13 cellular contexts compared by ENCODE assay signal in the genomic region with DNA sequence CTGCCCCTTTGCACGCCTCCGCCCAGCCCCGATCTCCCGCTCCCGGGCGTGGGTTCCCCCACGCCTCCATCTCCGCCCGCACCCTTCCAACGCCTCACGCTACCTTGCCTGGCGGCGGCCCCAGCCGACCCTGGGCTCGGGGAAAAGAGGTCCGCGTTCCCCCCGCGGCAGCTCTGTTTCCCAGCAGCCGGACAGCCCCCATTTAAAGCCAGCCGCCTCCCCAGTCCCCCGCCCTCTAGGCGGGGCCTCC. TPM values are rescaled to one million over a fixed set of nuclear protein-coding genes. Genes with fewer than 3 reads are reported as not detected.
A peak's percentile ranks its signal among the peaks of the same experiment; 100 is the strongest.
DNase-seq lines count a peak whose midpoint lies in the region; ATAC-seq and TF ChIP-seq lines count a peak whose summit lies in the region.
"Had no signal": no experiment of that assay in that cellular context is flagged by ENCODE, and none has a peak within 500 bp of the region (broad histone marks: within the 10 kb centered on the region; RNA-seq: fewer than 3 reads in every experiment).

A gene with protein sequence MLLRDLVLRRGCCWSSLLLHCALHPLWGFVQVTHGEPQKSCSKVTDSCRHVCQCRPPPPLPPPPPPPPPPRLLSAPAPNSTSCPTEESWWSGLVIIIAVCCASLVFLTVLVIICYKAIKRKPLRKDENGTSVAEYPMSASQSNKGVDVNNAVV (minus strand): TSS at position 179 of the 250 bp plus-strand sequence. CDS start 767 bp downstream, outside the sequence.

- H3K9ac ChIP-seq in SK-N-SH: no peak within 1 kb of the TSS
- no peak within 1 kb of the TSS for H3K9ac ChIP-seq in trophoblast cell (ENCODE audit: low read length)

- H4K8ac ChIP-seq in trophoblast cell (ENCODE audit: low read depth, low read length): no peak within 1 kb of the TSS

- no peaks in the 10 kb centered on the region for H3K36me3 Mint-ChIP-seq in activated naive CD4-positive, alpha-beta T cell treated with anti-CD3 and anti-CD28 coated beads for 36 hours (ENCODE audit: low read depth)
- H3K36me3 Mint-ChIP-seq: memory B cell had no signal

- H4K91ac ChIP-seq in trophoblast cell (ENCODE audit: low read depth, low read length): no peak within 1 kb of the TSS

- no peaks in the 10 kb centered on the region for H3K9me2 ChIP-seq in SK-N-SH

- H3K27ac ChIP-seq in ACC112 (ENCODE audit: low read depth, low read length) (no peak within 1 kb of the TSS), SK-N-SH (ENCODE audit: low read depth in 2 of 2, low read length in 1 of 2) (peak within 1 kb of the TSS in 1 of 2 experiments; percentile 91; a peak in 2 of 4 replicates), trophoblast cell (ENCODE audit: low read depth, low read length) (no peak within 1 kb of the TSS)

- no peak within 1 kb of the TSS for H2AFZ ChIP-seq in ACC112 (ENCODE audit: low read length, unreplicated experiment)
- no peak within 1 kb of the TSS for H2AFZ ChIP-seq in SK-N-SH (ENCODE audit: low read depth)
- H2AFZ ChIP-seq in trophoblast cell (ENCODE audit: insufficient read depth, low read length, poor library complexity): peak within 1 kb of the TSS; percentile 10

- no peak for TF ChIP-seq EP300 in SK-N-SH (IDR thresholded peaks at IDR 0.05; ENCODE audit: borderline replicate concordance in 1 of 2, low read depth in 1 of 2, low read length in 1 of 2)

- no peaks in the 10 kb centered on the region for H4K20me1 ChIP-seq in SK-N-SH (ENCODE audit: insufficient read depth)

- H3K27me3 ChIP-seq in ACC112 (ENCODE audit: insufficient read depth, low read length) (peaks cover 35% of the 10 kb centered on the region), SK-N-SH (ENCODE audit: insufficient read depth) (no peaks in the 10 kb centered on the region), trophoblast cell (ENCODE audit: insufficient read depth, low read length) (peaks cover 28% of the 10 kb centered on the region)

- no peak within 1 kb of the TSS for H3K27ac Mint-ChIP-seq in activated naive CD4-positive, alpha-beta T cell treated with anti-CD3 and anti-CD28 coated beads for 36 hours
- H3K27ac Mint-ChIP-seq: activated CD4-positive, alpha-beta T cell treated with anti-CD3 and anti-CD28 coated beads, Interleukin-2, amount 10 ng/mL, durations not matched to agents 24 days and 14 days; memory B cell had no signal

- H3K18ac ChIP-seq in trophoblast cell (ENCODE audit: low read length): no peak within 1 kb of the TSS

- no peak within 1 kb of the TSS for H2BK5ac ChIP-seq in trophoblast cell (ENCODE audit: low read depth, low read length, poor library complexity)

- no peaks in the 10 kb centered on the region for H3F3A ChIP-seq in SK-N-SH (replicated peaks; ENCODE audit: insufficient read depth)

- no peak for DNase-seq in SK-N-SH
- no peak for DNase-seq in left ventricle myocardium superior
- DNase-seq in trophoblast cell: no peak
- no peak for DNase-seq in activated naive CD4-positive, alpha-beta T cell treated with anti-CD3 and anti-CD28 coated beads for 36 hours
- DNase-seq in iPS-NIHi11 (ENCODE audit: low spot score): no peak
- DNase-seq in HuH-7.5 (ENCODE audit: low spot score): no peak
- no peak for DNase-seq in HCEC 1CT
- DNase-seq: activated CD4-positive, alpha-beta T cell treated with anti-CD3 and anti-CD28 coated beads, Interleukin-2, amount 10 ng/mL, durations not matched to agents 24 days and 14 days; cortex of kidney had no signal

- no peak for TF ChIP-seq RAD21 in SK-N-SH (IDR thresholded peaks at IDR 0.05; ENCODE audit: low read length)

- no peak within 1 kb of the TSS for H2BK12ac ChIP-seq in trophoblast cell (ENCODE audit: low read length)

- H3K36me3 ChIP-seq in ACC112 (ENCODE audit: insufficient read depth, low read length) (no peaks in the 10 kb centered on the region), SK-N-SH (replicated peaks in 1 of 2; ENCODE audit: control insufficient read depth in 1 of 2, insufficient read depth in 2 of 2, low read length in 1 of 2) (no peaks in the 10 kb centered on the region), trophoblast cell (ENCODE audit: control insufficient read depth in 1 of 2, insufficient read depth in 2 of 2, low read length in 2 of 2) (no peaks in the 10 kb centered on the region)

- no peak within 1 kb of the TSS for H3K4me3 Mint-ChIP-seq in activated naive CD4-positive, alpha-beta T cell treated with anti-CD3 and anti-CD28 coated beads for 36 hours
- H3K4me3 Mint-ChIP-seq: activated CD4-positive, alpha-beta T cell treated with anti-CD3 and anti-CD28 coated beads, Interleukin-2, amount 10 ng/mL, durations not matched to agents 24 days and 14 days; memory B cell had no signal

- H3K4ac ChIP-seq in trophoblast cell (ENCODE audit: low read depth, low read length): no peak within 1 kb of the TSS

- no peaks in the 10 kb centered on the region for H3K4me1 ChIP-seq in ACC112 (ENCODE audit: control insufficient read depth, insufficient read depth, low read length, unreplicated experiment)
- peaks cover 0 to 55% of the 10 kb centered on the region in 2 experiments; a peak in 2 of 4 replicates for H3K4me1 ChIP-seq in SK-N-SH (ENCODE audit: control insufficient read depth in 1 of 2, insufficient read depth in 2 of 2, low read depth in 1 of 2, low read length in 1 of 2)
- H3K4me1 ChIP-seq in trophoblast cell (ENCODE audit: control insufficient read depth in 1 of 2, insufficient read depth in 2 of 2, low read length in 2 of 2): peaks cover 0 to 7% of the 10 kb centered on the region in 2 experiments

- peak within 1 kb of the TSS; percentile 56; the same call in 1 of the 2 replicates for H3K4me3 ChIP-seq in ACC112 (ENCODE audit: low read depth, low read length)
- H3K4me3 ChIP-seq in SK-N-SH (ENCODE audit: low read depth in 2 of 2, low read length in 1 of 2): peak within 1 kb of the TSS in 1 of 2 experiments; percentile 48; a peak in 2 of 4 replicates
- H3K4me3 ChIP-seq in trophoblast cell (ENCODE audit: low read depth, low read length): peak within 1 kb of the TSS; percentile 66
- H3K4me3 ChIP-seq: K562 had no signal

- H3K9me3 ChIP-seq in SK-N-SH: no peaks in the 10 kb centered on the region
- no peaks in the 10 kb centered on the region for H3K9me3 ChIP-seq in trophoblast cell (ENCODE audit: insufficient read depth, low read depth, low read length)

- no peak within 1 kb of the TSS for H3K23ac ChIP-seq in trophoblast cell (ENCODE audit: low read length)

- no peaks in the 10 kb centered on the region for H3K9me3 Mint-ChIP-seq in activated naive CD4-positive, alpha-beta T cell treated with anti-CD3 and anti-CD28 coated beads for 36 hours
- H3K9me3 Mint-ChIP-seq: activated CD4-positive, alpha-beta T cell treated with anti-CD3 and anti-CD28 coated beads, Interleukin-2, amount 10 ng/mL, durations not matched to agents 24 days and 14 days; memory B cell had no signal

- H3K14ac ChIP-seq in trophoblast cell (ENCODE audit: low read length): no peak within 1 kb of the TSS

- no peak for TF ChIP-seq CTCF in SK-N-SH (IDR thresholded peaks at IDR 0.05)

- no peak within 1 kb of the TSS for H2BK120ac ChIP-seq in trophoblast cell (ENCODE audit: insufficient read depth, low read length, poor library complexity)

- H3K4me1 Mint-ChIP-seq in activated naive CD4-positive, alpha-beta T cell treated with anti-CD3 and anti-CD28 coated beads for 36 hours (ENCODE audit: low read depth): peaks cover 10% of the 10 kb centered on the region

- H3K79me1 ChIP-seq in trophoblast cell (ENCODE audit: low read length): no peaks in the 10 kb centered on the region

- H4K12ac ChIP-seq in trophoblast cell (ENCODE audit: low read depth, low read length): no peak within 1 kb of the TSS

- ATAC-seq in left ventricle myocardium superior: peak; percentile 29
- ATAC-seq: K562 had no signal

- WGBS in SK-N-SH (ENCODE audit: low lambda C conversion rate): 5% methylated on average over 10 of the region's 23 CpGs
- WGBS in trophoblast cell (ENCODE audit: extremely low coverage, insufficient coverage, insufficient read length): no CpG with 5 or more reads among the region's 23 CpGs

- H3K79me2 ChIP-seq in ACC112 (ENCODE audit: control insufficient read depth, insufficient read depth, low read length, unreplicated experiment) (no peaks in the 10 kb centered on the region), SK-N-SH (ENCODE audit: insufficient read depth) (no peaks in the 10 kb centered on the region), trophoblast cell (ENCODE audit: control insufficient read depth, insufficient read depth, low read length, poor library complexity) (no peaks in the 10 kb centered on the region)

- POLR2A ChIA-PET in SK-N-SH (lab: Yijun Ruan, JAX): interaction anchor here (0.5 to 2.8 kb wide), 8 partner anchors 15 to 332 kb away, joined by 3 to 14 read pairs (median 3); no protein-coding TSS in a partner anchor

- H3K27me3 Mint-ChIP-seq in activated naive CD4-positive, alpha-beta T cell treated with anti-CD3 and anti-CD28 coated beads for 36 hours (ENCODE audit: low read depth): peaks cover 55% of the 10 kb centered on the region

- no peak within 1 kb of the TSS for H2AK5ac ChIP-seq in trophoblast cell (ENCODE audit: low read length)

- intact Hi-C loops in left ventricle myocardium superior (cut with micrococcal nuclease): no loop called here
- intact Hi-C loops in activated naive CD4-positive, alpha-beta T cell treated with anti-CD3 and anti-CD28 coated beads for 36 hours (cut with micrococcal nuclease): no loop called here

- no peak within 1 kb of the TSS for H3K4me2 ChIP-seq in SK-N-SH
- peak within 1 kb of the TSS; percentile 94 for H3K4me2 ChIP-seq in trophoblast cell (ENCODE audit: low read length)

- CTCF ChIA-PET in SK-N-SH (lab: Yijun Ruan, JAX): interaction anchor here (0.7 to 9.6 kb wide), 25 partner anchors 8 to 134 kb away, joined by 3 to 127 read pairs (median 4); no protein-coding TSS in a partner anchor
- CTCF ChIA-PET in activated naive CD4-positive, alpha-beta T cell treated with anti-CD3 and anti-CD28 coated beads for 36 hours (lab: Charles Lee): interaction anchor here (0.6 kb wide), 1 partner anchor 763 kb away, joined by 3 read pairs; no protein-coding TSS in a partner anchor

TF ChIP-seq in SK-N-SH, 30 proteins besides CTCF, POLR2A, EP300 and RAD21:
- 0 out of 2 replicates have a peak, but pooled peaks have one; percentile 2 for TF ChIP-seq MXI1 (IDR thresholded peaks at IDR 0.05; ENCODE audit: low read depth, low read length)
- no peak for TF ChIP-seq PBX3 (IDR thresholded peaks at IDR 0.05)

RNA-seq across cellular contexts. Expression of the gene that starts here (rescaled TPM):
- polyA plus RNA-seq in SK-N-SH (2012; rRNA removed): 0.18 and 0.24 TPM in 2 replicates
- polyA plus RNA-seq in SK-N-SH (2012; cell fraction: cytosol; rRNA removed): 0.23 and 0.49 TPM in 2 replicates
- 0.15 and 0.56 TPM in 2 replicates for polyA plus RNA-seq in SK-N-SH (2012; cell fraction: nucleus; rRNA removed)
- total RNA-seq in left ventricle myocardium superior: 7.9 TPM
- polyA plus RNA-seq in trophoblast cell (2013): 0.18 and 0.21 TPM in 2 replicates
- total RNA-seq in activated naive CD4-positive, alpha-beta T cell treated with anti-CD3 and anti-CD28 coated beads for 36 hours: not detected
- total RNA-seq: activated CD4-positive, alpha-beta T cell treated with anti-CD3 and anti-CD28 coated beads, Interleukin-2, amount 10 ng/mL, durations not matched to agents 24 days and 14 days; K562 had no signal
- polyA plus RNA-seq: BJ, K562 had no signal
